Comparison of ENCODE assay signal across 25 cellular contexts in genomic region chr6:51866001-51866400, GRCh38.
"Had no signal": no experiment of that assay in that cellular context is flagged by ENCODE, and none has a peak within 500 bp of the region (broad histone marks: within the 10 kb centered on the region; RNA-seq: fewer than 3 reads in every experiment).

No MANE protein-coding gene starts in this region.

- H3K36me3 ChIP-seq: gastrocnemius medialis, neural progenitor cell, right atrium auricular region, suprapubic skin, vagina had no signal

- H3K4me3 ChIP-seq: dorsolateral prefrontal cortex, gastrocnemius medialis, hepatocyte, neural progenitor cell, right atrium auricular region, smooth muscle cell, suprapubic skin, vagina had no signal

- H3K9me3 Mint-ChIP-seq: nephron; neural progenitor cell; stimulated activated naive CD8-positive, alpha-beta T cell treated with anti-CD3 and anti-CD28 coated beads, Interleukin-15, amount 100 ng/mL, for 72 hours had no signal

- H3K27me3 ChIP-seq: gastrocnemius medialis, hepatocyte, neural progenitor cell, right atrium auricular region, vagina had no signal

- ATAC-seq: gastrocnemius medialis; left colon; naive thymus-derived CD4-positive, alpha-beta T cell; sciatic nerve; stimulated activated naive CD8-positive, alpha-beta T cell treated with anti-CD3 and anti-CD28 coated beads, Interleukin-15, amount 100 ng/mL, for 72 hours had no signal

- H3K4me1 Mint-ChIP-seq: naive thymus-derived CD4-positive, alpha-beta T cell; nephron; neural progenitor cell; stimulated activated naive CD8-positive, alpha-beta T cell treated with anti-CD3 and anti-CD28 coated beads, Interleukin-15, amount 100 ng/mL, for 72 hours had no signal

- DNase-seq: dorsolateral prefrontal cortex; effector CD4-positive, alpha-beta T cell; gastrocnemius medialis; head of caudate nucleus; left colon; mesenchymal stem cell; midbrain; naive thymus-derived CD4-positive, alpha-beta T cell; stimulated activated CD4-positive, alpha-beta T cell treated with anti-CD3 and anti-CD28 coated beads, Interleukin-12 subunit alpha, Interleukin-12 subunit beta, amount 100 ng/mL, for 4 hours; stimulated activated CD4-positive, alpha-beta T cell treated with anti-CD3 and anti-CD28 coated beads, Interleukin-1b, Interleukin-23, amount 100 ng/mL, for 48 hours; stimulated activated CD4-positive, alpha-beta T cell treated with anti-CD3 and anti-CD28 coated beads, Interleukin-4, amount 100 ng/mL, for 1 hour; stimulated activated CD8-positive, alpha-beta memory T cell treated with anti-CD3 and anti-CD28 coated beads, Interleukin-4, amount 100 ng/mL, for 48 hours; stimulated activated naive CD4-positive, alpha-beta T cell; stimulated activated naive CD8-positive, alpha-beta T cell treated with anti-CD3 and anti-CD28 coated beads, Interleukin-15, amount 100 ng/mL, for 72 hours; trophoblast cell had no signal

- H3K79me2 ChIP-seq: hepatocyte, parathyroid adenoma had no signal

- H2AFZ ChIP-seq: hepatocyte, parathyroid adenoma had no signal

- H3K27ac Mint-ChIP-seq: naive thymus-derived CD4-positive, alpha-beta T cell; nephron; neural progenitor cell; progenitor cell of endocrine pancreas; stimulated activated naive CD8-positive, alpha-beta T cell treated with anti-CD3 and anti-CD28 coated beads, Interleukin-15, amount 100 ng/mL, for 72 hours had no signal

- H3K4me2 ChIP-seq: hepatocyte, neural progenitor cell, smooth muscle cell had no signal

- H3K36me3 Mint-ChIP-seq: naive thymus-derived CD4-positive, alpha-beta T cell; neural progenitor cell had no signal

- H3K27ac ChIP-seq: dorsolateral prefrontal cortex, gastrocnemius medialis, hepatocyte, neural progenitor cell, parathyroid adenoma, right atrium auricular region, suprapubic skin, vagina had no signal

- H3K4me1 ChIP-seq: gastrocnemius medialis, parathyroid adenoma, right atrium auricular region, suprapubic skin, vagina had no signal

- H3K4me3 Mint-ChIP-seq: naive thymus-derived CD4-positive, alpha-beta T cell; nephron; neural progenitor cell; stimulated activated naive CD8-positive, alpha-beta T cell treated with anti-CD3 and anti-CD28 coated beads, Interleukin-15, amount 100 ng/mL, for 72 hours had no signal

- H3K27me3 Mint-ChIP-seq: stimulated activated naive CD8-positive, alpha-beta T cell treated with anti-CD3 and anti-CD28 coated beads, Interleukin-15, amount 100 ng/mL, for 72 hours had no signal
